ENCODE assay signal across 10 cellular contexts in the genomic region with DNA sequence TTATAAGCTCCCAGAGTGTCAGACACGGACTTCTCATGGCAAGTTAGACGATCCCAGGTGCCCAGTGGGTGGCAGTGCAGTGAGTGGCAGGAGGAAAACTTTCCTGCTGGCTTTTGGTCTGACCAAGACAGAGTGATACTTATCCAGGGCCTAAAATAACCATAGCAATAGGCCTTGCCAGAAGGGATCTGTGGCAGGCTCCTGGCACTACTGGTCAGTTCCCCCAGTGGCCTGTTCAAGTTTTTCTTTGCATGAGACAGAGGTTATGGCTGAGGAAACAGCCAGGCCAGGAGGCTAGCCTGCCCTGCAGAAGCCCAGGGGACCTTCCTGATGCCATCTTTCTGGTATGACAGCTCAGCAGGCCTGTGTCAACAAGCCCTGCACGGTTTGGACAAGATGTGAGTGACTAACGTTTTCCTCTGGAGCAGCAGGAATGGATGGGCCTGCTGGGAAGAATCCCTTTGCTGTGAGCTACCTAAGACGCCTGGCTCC. TPM values are rescaled to one million over a fixed set of nuclear protein-coding genes. Genes with fewer than 3 reads are reported as not detected.
DNase-seq lines count a peak whose midpoint lies in the region; ATAC-seq and TF ChIP-seq lines count a peak whose summit lies in the region.
"Had no signal": no experiment of that assay in that cellular context is flagged by ENCODE, and none has a peak within 500 bp of the region (broad histone marks: within the 10 kb centered on the region; RNA-seq: fewer than 3 reads in every experiment).

No MANE protein-coding gene starts in this region.

- H3K36me3 ChIP-seq in WERI-Rb-1 = no peaks in the 10 kb centered on the region

- H3K4me3 ChIP-seq in AG04450 (ENCODE audit: low read depth, low read length) (no peak overlapping the region), WERI-Rb-1 (ENCODE audit: low read depth, low read length) (no peak overlapping the region)

- no peak overlapping the region for H3K27ac Mint-ChIP-seq in effector memory CD8-positive, alpha-beta T cell

- POLR2A ChIA-PET in AG04450 (lab: Yijun Ruan, JAX) = interaction anchor here (0.6 kb wide), 1 partner anchor 29 kb away, joined by 9 read pairs; no protein-coding TSS in a partner anchor

- TF ChIP-seq CTCF in AG04450 (IDR thresholded peaks at IDR 0.05; ENCODE audit: low read depth, low read length) = no peak
- no peak for TF ChIP-seq CTCF in WERI-Rb-1 (IDR thresholded peaks at IDR 0.05; ENCODE audit: low read depth, low read length)

- peaks cover 9 to 15% of the 10 kb centered on the region in 2 donors for H3K4me1 Mint-ChIP-seq in effector memory CD8-positive, alpha-beta T cell (ENCODE audit: low read depth in 2 of 2)
- H3K4me1 Mint-ChIP-seq: neural crest cell had no signal

- CTCF ChIA-PET in AG04450 (lab: Charles Lee) = interaction anchor here (2.0 to 8.8 kb wide), 3 partner anchors 9 to 336 kb away, joined by 7 to 153 read pairs (median 76); no protein-coding TSS in a partner anchor

- no peaks in the 10 kb centered on the region for H3K27me3 Mint-ChIP-seq in effector memory CD8-positive, alpha-beta T cell

- DNase-seq in AG04450 (ENCODE audit: low read depth, low spot score) = no peak
- DNase-seq in astrocyte of the hippocampus (ENCODE audit: low read depth, low spot score) = peak; percentile 57
- no peak for DNase-seq in left lobe of liver (ENCODE audit: low spot score)
- DNase-seq in effector memory CD8-positive, alpha-beta T cell = no peak
- DNase-seq in WERI-Rb-1 = no peak
- DNase-seq: activated naive CD4-positive, alpha-beta T cell treated with Interleukin-2 at 50 U/mL for 16 hours had no signal

- ATAC-seq in left lobe of liver (peak; percentile 38), GM21717 (IDR thresholded peaks at IDR 0.05; ENCODE audit: unreplicated experiment) (no peak), HG03135 (IDR thresholded peaks at IDR 0.05; ENCODE audit: unreplicated experiment) (no peak)
- ATAC-seq in effector memory CD8-positive, alpha-beta T cell (replicated peaks) = no peak

- H3K27ac ChIP-seq in AG04450 (ENCODE audit: low read depth, low read length) (peak overlapping the region; percentile 34), WERI-Rb-1 (no peak overlapping the region)

- no peaks in the 10 kb centered on the region for H3K9me3 Mint-ChIP-seq in effector memory CD8-positive, alpha-beta T cell
- H3K9me3 Mint-ChIP-seq: neural crest cell had no signal

- H3K9me3 ChIP-seq in AG04450 (ENCODE audit: control insufficient read depth, insufficient read depth, low read length) (no peaks in the 10 kb centered on the region), WERI-Rb-1 (ENCODE audit: severe bottlenecking) (no peaks in the 10 kb centered on the region)

- no peak for TF ChIP-seq RAD21 in Ishikawa (IDR thresholded peaks at IDR 0.05; ENCODE audit: low read depth)

- no peaks in the 10 kb centered on the region for H3K36me3 Mint-ChIP-seq in effector memory CD8-positive, alpha-beta T cell (ENCODE audit: insufficient read depth)

- H3K27me3 ChIP-seq in AG04450 (ENCODE audit: control insufficient read depth, insufficient read depth, low read length) = no peaks in the 10 kb centered on the region
- no peaks in the 10 kb centered on the region for H3K27me3 ChIP-seq in WERI-Rb-1 (ENCODE audit: insufficient read depth, low read depth, severe bottlenecking)

- no peak overlapping the region for H3K4me3 Mint-ChIP-seq in effector memory CD8-positive, alpha-beta T cell
- H3K4me3 Mint-ChIP-seq: neural crest cell had no signal

- TF ChIP-seq EP300 in Ishikawa (IDR thresholded peaks at IDR 0.05; ENCODE audit: borderline replicate concordance) = peak; percentile 82

TF ChIP-seq in Ishikawa, 13 proteins besides CTCF, POLR2A, EP300 and RAD21:
- TF ChIP-seq YY1 (IDR thresholded peaks at IDR 0.05; ENCODE audit: low read depth) (0 out of 2 replicates have a peak, but pooled peaks have one; percentile 22), TCF12 (IDR thresholded peaks at IDR 0.05; ENCODE audit: low read depth) (peak; percentile 52; the same call in 1 of the 2 replicates), TEAD4 (IDR thresholded peaks at IDR 0.05) (peak; percentile 70), REST (IDR thresholded peaks at IDR 0.05; ENCODE audit: low read depth) (no peak), FOXM1 (IDR thresholded peaks at IDR 0.05; ENCODE audit: borderline replicate concordance, low read depth) (no peak; the same call in 1 of the 2 replicates)

RNA-seq across cellular contexts. Expression of gene SCG5, which starts 17.9 kb away (rescaled TPM):
- polyA plus RNA-seq in AG04450 (2011; rRNA removed) = 39.2 and 44.4 TPM in 2 replicates
- polyA minus RNA-seq in AG04450 (2011; rRNA and poly(A)+ RNA removed) = 7.2 and 11.0 TPM in 2 replicates
- total RNA-seq in left lobe of liver = 16.5 TPM

RNA-seq across cellular contexts. Expression of gene ARHGAP11A, which starts 44.1 kb away (rescaled TPM):
- polyA plus RNA-seq in AG04450 (2011; rRNA removed) = 7.1 and 9.1 TPM in 2 replicates
- 3.4 and 7.6 TPM in 2 replicates for polyA minus RNA-seq in AG04450 (2011; rRNA and poly(A)+ RNA removed)
- total RNA-seq in left lobe of liver = 1.8 TPM

RNA-seq across cellular contexts. Expression of gene GREM1, which starts 58.4 kb away (rescaled TPM):
- polyA plus RNA-seq in AG04450 (2011; rRNA removed) = 2,326 and 2,858 TPM in 2 replicates
- polyA minus RNA-seq in AG04450 (2011; rRNA and poly(A)+ RNA removed) = 2,696 and 3,244 TPM in 2 replicates
- 2.2 TPM for total RNA-seq in left lobe of liver
